In the genomic region with DNA sequence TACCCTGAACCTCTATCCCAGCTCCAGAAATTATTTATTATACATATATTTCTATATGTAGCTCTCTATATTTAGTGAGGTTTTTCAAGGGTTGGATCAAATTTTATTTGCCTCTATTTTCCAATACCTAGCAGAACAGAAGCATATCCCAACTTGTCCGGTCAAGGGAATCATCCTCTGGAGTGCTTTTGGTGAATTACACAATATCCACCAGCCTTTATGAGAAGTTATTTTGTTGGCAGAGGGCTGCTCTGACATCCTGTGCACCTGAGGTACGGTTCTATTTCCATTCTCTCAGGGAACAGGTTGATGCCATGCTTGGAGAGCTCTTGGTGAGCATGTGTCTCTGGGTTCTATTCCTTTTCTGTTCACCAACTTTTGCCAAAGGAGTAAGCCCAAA, we compare ENCODE assay signal across 36 cellular contexts.
"Had no signal": no experiment of that assay in that cellular context is flagged by ENCODE, and none has a peak within 500 bp of the region (broad histone marks: within the 10 kb centered on the region; RNA-seq: fewer than 3 reads in every experiment).

No MANE protein-coding gene starts in this region.

- DNase-seq: activated B cell treated with CpG ODN at 0.5 μM for 24 hours; activated CD4-positive, alpha-beta memory T cell treated with anti-CD3 and anti-CD28 coated beads for 36 hours; activated CD4-positive, alpha-beta T cell treated with anti-CD3 and anti-CD28 coated beads for 4 hours; activated CD4-positive, alpha-beta T cell treated with anti-CD3 and anti-CD28 coated beads, Interleukin-2, amount 10 ng/mL, durations not matched to agents 24 days and 14 days; activated CD4-positive, alpha-beta T cell treated with anti-CD3 and anti-CD28 coated beads, Interleukin-2, amount 50 U/mL, for 1 hour; activated CD4-positive, alpha-beta T cell treated with anti-CD3 and anti-CD28 coated beads, Interleukin-2, amount 50 U/mL, for 4 hours; activated CD4-positive, CD25-positive, alpha-beta regulatory T cell treated with anti-CD3 and anti-CD28 coated beads, Interleukin-2, amount 50 U/mL, for 72 hours; activated CD8-positive, alpha-beta memory T cell treated with anti-CD3 and anti-CD28 coated beads, Interleukin-2, amount 50 U/mL, for 4 hours; activated CD8-positive, alpha-beta T cell treated with anti-CD3 and anti-CD28 coated beads for 36 hours; activated effector memory CD4-positive, alpha-beta T cell treated with anti-CD3 and anti-CD28 coated beads, Interleukin-2, amount 50 U/mL, for 16 hours; activated gamma-delta T cell treated with Interleukin-2 at 50 U/mL for 16 hours; activated naive CD4-positive, alpha-beta T cell; activated naive CD4-positive, alpha-beta T cell treated with anti-CD3 and anti-CD28 coated beads for 36 hours; activated naive CD4-positive, alpha-beta T cell treated with anti-CD3 and anti-CD28 coated beads, Interleukin-2, amount 50 U/mL, for 16 hours; activated naive CD8-positive, alpha-beta T cell treated with anti-CD3 and anti-CD28 coated beads for 36 hours; activated T-cell treated with anti-CD3 and anti-CD28 coated beads for 4 hours; activated T-cell treated with anti-CD3 and anti-CD28 coated beads, Interleukin-2, amount 50 U/mL, for 1 hour; activated T-cell treated with anti-CD3 and anti-CD28 coated beads, Interleukin-2, amount 50 U/mL, for 4 hours; activated T-cell treated with anti-CD3 and anti-CD28 coated beads, Interleukin-2, amount 50 U/mL, for 72 hours; adrenal gland; amniotic stem cell; aorta; body of pancreas; brain microvascular endothelial cell; caudate nucleus; cerebellar nuclear complex; T-helper 1 cell; T-helper 2 cell; T-helper 9 cell had no signal

- FAIRE-seq: astrocyte, bronchial epithelial cell, TTC549 had no signal

- H3K4me1 ChIP-seq: adrenal gland, body of pancreas had no signal

- H3K27ac ChIP-seq: adrenal gland, body of pancreas, brain microvascular endothelial cell, cardiac muscle cell, VCaP had no signal

- H3K36me3 ChIP-seq: adrenal gland, brain microvascular endothelial cell, cardiac muscle cell had no signal

- H3K27me3 ChIP-seq: adrenal gland, body of pancreas, brain microvascular endothelial cell, cardiac muscle cell had no signal

- H3K4me3 ChIP-seq: adrenal gland, body of pancreas, cardiac muscle cell had no signal

- ATAC-seq: activated CD8-positive, alpha-beta T cell treated with anti-CD3 and anti-CD28 coated beads for 36 hours; activated naive CD4-positive, alpha-beta T cell treated with anti-CD3 and anti-CD28 coated beads, Interleukin-2, amount 50 U/mL, for 72 hours; activated T-cell treated with anti-CD3 and anti-CD28 coated beads, Interleukin-2, amount 50 U/mL, for 4 hours; activated T-cell treated with anti-CD3 and anti-CD28 coated beads, Interleukin-2, amount 50 U/mL, for 72 hours; activated T-helper 17 cell treated with anti-CD3 and anti-CD28 coated beads, Interleukin-2, amount 50 U/mL, for 72 hours; body of pancreas had no signal

- H3K9me3 ChIP-seq: adrenal gland, body of pancreas had no signal
